8 cellular contexts compared by ENCODE assay signal in the genomic region with DNA sequence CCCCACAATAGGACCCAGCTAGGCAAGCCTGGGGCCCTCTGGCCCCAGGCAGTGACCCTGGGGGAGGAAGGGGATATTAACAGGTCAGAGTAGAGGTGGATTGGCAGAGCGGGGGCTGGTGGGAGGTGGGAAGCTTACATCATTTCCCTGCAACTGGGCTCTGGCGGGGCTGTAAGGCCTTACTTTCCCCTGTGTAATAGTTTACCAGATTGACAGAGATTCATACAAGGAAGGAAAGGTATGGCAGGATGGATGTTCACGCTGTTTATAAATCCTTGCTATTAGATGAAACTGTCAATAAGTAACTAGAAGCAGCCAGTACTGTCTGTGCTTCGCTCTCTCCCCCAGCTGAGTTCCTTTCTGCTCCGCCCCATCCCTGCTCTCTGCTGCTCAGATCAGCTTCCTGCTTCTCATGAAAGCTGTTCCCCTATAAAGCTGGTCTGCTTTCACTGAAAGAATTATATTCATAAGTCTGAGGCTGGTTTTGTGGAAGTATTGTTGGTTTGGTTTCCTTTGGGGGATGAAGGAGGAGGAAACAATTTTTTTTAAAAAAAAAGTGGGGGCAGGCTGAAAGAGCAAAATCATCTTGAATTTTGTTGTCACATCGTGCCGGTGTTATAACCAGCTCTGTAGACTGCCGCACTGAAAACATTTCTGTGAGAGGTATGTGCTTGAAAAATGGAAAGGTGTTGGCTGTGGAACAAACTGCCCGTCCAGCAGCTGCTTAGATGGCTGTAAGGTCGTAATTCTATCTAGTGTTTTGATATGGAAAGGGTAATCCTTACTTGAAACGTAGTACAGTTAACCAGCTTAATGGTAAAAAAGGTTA.
DNase-seq lines count a peak whose midpoint lies in the region; ATAC-seq and TF ChIP-seq lines count a peak whose summit lies in the region.

No MANE protein-coding gene starts in this region.

- H3K4me1 Mint-ChIP-seq in activated CD4-positive, alpha-beta memory T cell treated with anti-CD3 and anti-CD28 coated beads for 36 hours (ENCODE audit: low read depth) = peaks cover 58% of the 10 kb centered on the region
- peaks cover 21 to 56% of the 10 kb centered on the region in 2 donors for H3K4me1 Mint-ChIP-seq in stimulated activated naive B cell treated with anti-CD40 and anti-IgM and Interleukin-4, amounts not matched to agents 10 μg/mL and 1 μg/mL and 100 μg/mL, for 72 hours

- H3K4me2 ChIP-seq in mesendoderm (ENCODE audit: low read length) = no peak overlapping the region

- no peak overlapping the region for H3K23ac ChIP-seq in mesendoderm (ENCODE audit: low read length)

- H2BK5ac ChIP-seq in mesendoderm (ENCODE audit: low read length) = no peak overlapping the region

- H3K4me3 Mint-ChIP-seq in activated CD4-positive, alpha-beta memory T cell treated with anti-CD3 and anti-CD28 coated beads for 36 hours = peak overlapping the region; percentile 79
- H3K4me3 Mint-ChIP-seq in stimulated activated naive B cell treated with anti-CD40 and anti-IgM and Interleukin-4, amounts not matched to agents 10 μg/mL and 1 μg/mL and 100 μg/mL, for 72 hours = peak overlapping the region; percentile 86 to 87

- peak overlapping the region; percentile 65 for H3K27ac ChIP-seq in mesendoderm (ENCODE audit: low read depth, low read length)

- peak overlapping the region; percentile 92 for H3K9ac ChIP-seq in endocrine pancreas (ENCODE audit: control insufficient read depth, insufficient read depth, low read length)
- H3K9ac ChIP-seq in mesendoderm (ENCODE audit: low read length) = peak overlapping the region; percentile 54

- peaks cover 7% of the 10 kb centered on the region for H3K4me1 ChIP-seq in endocrine pancreas (ENCODE audit: control insufficient read depth, insufficient read depth, low read length)
- peaks cover 8% of the 10 kb centered on the region for H3K4me1 ChIP-seq in mesendoderm (ENCODE audit: control insufficient read depth, low read depth, low read length)

- H3K79me2 ChIP-seq in mesendoderm (ENCODE audit: control insufficient read depth, insufficient read depth, low read length) = peaks cover 2% of the 10 kb centered on the region

- H3K9me3 ChIP-seq in endocrine pancreas (ENCODE audit: control insufficient read depth, low read length) = no peaks in the 10 kb centered on the region

- H3K27me3 Mint-ChIP-seq in activated CD4-positive, alpha-beta memory T cell treated with anti-CD3 and anti-CD28 coated beads for 36 hours = no peaks in the 10 kb centered on the region
- no peaks in the 10 kb centered on the region for H3K27me3 Mint-ChIP-seq in stimulated activated naive B cell treated with anti-CD40 and anti-IgM and Interleukin-4, amounts not matched to agents 10 μg/mL and 1 μg/mL and 100 μg/mL, for 72 hours

- H3K4me3 ChIP-seq in endocrine pancreas (ENCODE audit: control insufficient read depth, insufficient read depth, low read length) (peak overlapping the region; percentile 90), mesendoderm (ENCODE audit: low read length) (no peak overlapping the region)

- TF ChIP-seq CTCF in GM13977 (IDR thresholded peaks at IDR 0.05; ENCODE audit: extremely low read depth, insufficient read depth, missing control alignments) = no peak

- H3K9me3 Mint-ChIP-seq in activated CD4-positive, alpha-beta memory T cell treated with anti-CD3 and anti-CD28 coated beads for 36 hours = no peaks in the 10 kb centered on the region
- peaks cover 0 to 4% of the 10 kb centered on the region in 2 donors for H3K9me3 Mint-ChIP-seq in stimulated activated naive B cell treated with anti-CD40 and anti-IgM and Interleukin-4, amounts not matched to agents 10 μg/mL and 1 μg/mL and 100 μg/mL, for 72 hours

- peak; percentile 93 for ATAC-seq in HG02571 (IDR thresholded peaks at IDR 0.05; ENCODE audit: unreplicated experiment)
- peak; percentile 95 for ATAC-seq in stimulated activated naive B cell treated with anti-CD40 and anti-IgM and Interleukin-4, amounts not matched to agents 10 μg/mL and 1 μg/mL and 100 μg/mL, for 72 hours (replicated peaks)

- H3K18ac ChIP-seq in mesendoderm (ENCODE audit: low read length) = peak overlapping the region; percentile 84

- peak overlapping the region; percentile 86 for H3K4ac ChIP-seq in mesendoderm (ENCODE audit: low read depth, low read length)

- H3K56ac ChIP-seq in mesendoderm (ENCODE audit: low read length) = peak overlapping the region; percentile 66

- no peak overlapping the region for H4K5ac ChIP-seq in mesendoderm (ENCODE audit: low read length)

- H2BK120ac ChIP-seq in mesendoderm (ENCODE audit: low read depth, low read length) = peak overlapping the region; percentile 92

- peak overlapping the region; percentile 91 for H3K27ac Mint-ChIP-seq in activated CD4-positive, alpha-beta memory T cell treated with anti-CD3 and anti-CD28 coated beads for 36 hours
- H3K27ac Mint-ChIP-seq in stimulated activated naive B cell treated with anti-CD40 and anti-IgM and Interleukin-4, amounts not matched to agents 10 μg/mL and 1 μg/mL and 100 μg/mL, for 72 hours = peak overlapping the region; percentile 96

- CTCF ChIA-PET in activated CD4-positive, alpha-beta memory T cell treated with anti-CD3 and anti-CD28 coated beads for 36 hours (lab: Charles Lee) = interaction anchor here (0.8 to 1.6 kb wide), 7 partner anchors 8 to 364 kb away, joined by 3 to 6 read pairs (median 3); no protein-coding TSS in a partner anchor

- DNase-seq in GM13977 (ENCODE audit: low spot score) (peak; percentile 23), NAMALWA (ENCODE audit: low spot score) (peak; percentile 66), mesendoderm (peak; percentile 91), NCI-H226 (no peak)
- DNase-seq in activated CD4-positive, alpha-beta memory T cell treated with anti-CD3 and anti-CD28 coated beads for 36 hours = peak; percentile 64
- peak; percentile 42 for DNase-seq in stimulated activated naive B cell treated with anti-CD40 and anti-IgM and Interleukin-4, amounts not matched to agents 10 μg/mL and 1 μg/mL and 100 μg/mL, for 72 hours

- peaks cover 4% of the 10 kb centered on the region for H3K79me1 ChIP-seq in mesendoderm (ENCODE audit: low read length)

- H3K36me3 ChIP-seq in endocrine pancreas (ENCODE audit: control insufficient read depth, insufficient read depth, low read length) = no peaks in the 10 kb centered on the region
- no peaks in the 10 kb centered on the region for H3K36me3 ChIP-seq in mesendoderm (ENCODE audit: control insufficient read depth, insufficient read depth, low read length)

- WGBS in mesendoderm (ENCODE audit: extremely low coverage, insufficient coverage, low lambda C conversion rate) = no CpG with 5 or more reads among the region's 11 CpGs

- H2AK5ac ChIP-seq in mesendoderm (ENCODE audit: low read length) = no peak overlapping the region

- H3K36me3 Mint-ChIP-seq in activated CD4-positive, alpha-beta memory T cell treated with anti-CD3 and anti-CD28 coated beads for 36 hours = no peaks in the 10 kb centered on the region
- peaks cover 15 to 17% of the 10 kb centered on the region in 2 donors for H3K36me3 Mint-ChIP-seq in stimulated activated naive B cell treated with anti-CD40 and anti-IgM and Interleukin-4, amounts not matched to agents 10 μg/mL and 1 μg/mL and 100 μg/mL, for 72 hours

- in situ Hi-C loops in GM13977 (cut with MboI; ENCODE audit: low pct_unique_long_range_greater_than_20kb, low sequenced_read_pairs, unreplicated experiment) = no loop called here

- no peak overlapping the region for H4K8ac ChIP-seq in mesendoderm (ENCODE audit: low read depth, low read length)

- POLR2A ChIA-PET in activated CD4-positive, alpha-beta memory T cell treated with anti-CD3 and anti-CD28 coated beads for 36 hours (lab: Charles Lee) = no interaction called here

- H2BK15ac ChIP-seq in mesendoderm (replicated peaks; ENCODE audit: low read depth) = no peak overlapping the region

- intact Hi-C loops in activated CD4-positive, alpha-beta memory T cell treated with anti-CD3 and anti-CD28 coated beads for 36 hours (cut with micrococcal nuclease) = loop anchor here (1.0 to 5.0 kb wide), 2 partner anchors 76 to 362 kb away; no protein-coding TSS in a partner anchor

- H3K27me3 ChIP-seq in endocrine pancreas (ENCODE audit: control insufficient read depth, insufficient read depth, low read length) (no peaks in the 10 kb centered on the region), mesendoderm (ENCODE audit: insufficient read depth, low read length, poor library complexity) (no peaks in the 10 kb centered on the region)
